ENCODE assay signal across 35 cellular contexts in genomic region chr10:128573936-128574335, GRCh38.
"Had no signal": no experiment of that assay in that cellular context is flagged by ENCODE, and none has a peak within 500 bp of the region (broad histone marks: within the 10 kb centered on the region; RNA-seq: fewer than 3 reads in every experiment).

No MANE protein-coding gene starts in this region.

- H3K36me3 ChIP-seq: adrenal gland, brain microvascular endothelial cell had no signal

- H3K4me3 Mint-ChIP-seq: activated B cell treated with CpG ODN at 0.5 μM for 24 hours; activated CD4-positive, alpha-beta memory T cell treated with anti-CD3 and anti-CD28 coated beads for 36 hours; activated naive CD4-positive, alpha-beta T cell treated with anti-CD3 and anti-CD28 coated beads for 36 hours; activated T-cell treated with anti-CD3 and anti-CD28 coated beads, Interleukin-2, amount 50 U/mL, for 4 hours; activated T-helper 1 cell treated with anti-CD3 and anti-CD28 coated beads, Interleukin-12 subunit alpha, Interleukin-12 subunit beta, Interleukin-2, Interleukin-4 antibody, amounts not matched to agents 30 ng/mL and 10 ng/mL and 1 ng/mL, durations not matched to agents 14 hours and 24 hours and 36 hours had no signal

- H3K36me3 Mint-ChIP-seq: activated CD4-positive, alpha-beta memory T cell treated with anti-CD3 and anti-CD28 coated beads for 36 hours; activated naive CD4-positive, alpha-beta T cell treated with anti-CD3 and anti-CD28 coated beads, Interleukin-2, amount 50 U/mL, for 72 hours had no signal

- H3K4me3 ChIP-seq: adrenal gland, PC-9 had no signal

- H3K9me3 ChIP-seq: adrenal gland had no signal

- H3K4me1 Mint-ChIP-seq: activated B cell treated with CpG ODN at 0.5 μM for 24 hours had no signal

- H3K27ac Mint-ChIP-seq: activated B cell treated with CpG ODN at 0.5 μM for 24 hours; activated CD4-positive, alpha-beta memory T cell treated with anti-CD3 and anti-CD28 coated beads for 36 hours; activated naive CD4-positive, alpha-beta T cell treated with anti-CD3 and anti-CD28 coated beads for 36 hours; activated naive CD4-positive, alpha-beta T cell treated with anti-CD3 and anti-CD28 coated beads, Interleukin-2, amount 50 U/mL, for 72 hours; activated T-helper 1 cell treated with anti-CD3 and anti-CD28 coated beads, Interleukin-12 subunit alpha, Interleukin-12 subunit beta, Interleukin-2, Interleukin-4 antibody, amounts not matched to agents 30 ng/mL and 10 ng/mL and 1 ng/mL, durations not matched to agents 14 hours and 24 hours and 36 hours had no signal

- ATAC-seq: activated naive CD4-positive, alpha-beta T cell treated with anti-CD3 and anti-CD28 coated beads, Interleukin-2, amount 50 U/mL, for 72 hours; activated T-cell treated with anti-CD3 and anti-CD28 coated beads, Interleukin-2, amount 50 U/mL, for 4 hours; Right ventricle myocardium inferior had no signal

- DNase-seq: activated B cell treated with CpG ODN at 0.5 μM for 24 hours; activated CD4-positive, alpha-beta memory T cell treated with anti-CD3 and anti-CD28 coated beads for 36 hours; activated CD4-positive, alpha-beta T cell treated with anti-CD3 and anti-CD28 coated beads for 4 hours; activated CD4-positive, alpha-beta T cell treated with anti-CD3 and anti-CD28 coated beads, Interleukin-2, amount 50 U/mL, for 1 hour; activated CD4-positive, CD25-positive, alpha-beta regulatory T cell treated with anti-CD3 and anti-CD28 coated beads, Interleukin-2, amount 50 U/mL, for 72 hours; activated CD8-positive, alpha-beta memory T cell treated with anti-CD3 and anti-CD28 coated beads, Interleukin-2, amount 50 U/mL, for 4 hours; activated gamma-delta T cell treated with Interleukin-2 at 50 U/mL for 16 hours; activated naive CD4-positive, alpha-beta T cell treated with anti-CD3 and anti-CD28 coated beads for 36 hours; activated T-cell treated with anti-CD3 and anti-CD28 coated beads for 4 hours; activated T-cell treated with anti-CD3 and anti-CD28 coated beads, Interleukin-2, amount 50 U/mL, for 4 hours; adrenal gland; anterior cingulate cortex; brain microvascular endothelial cell; NCI-H1092 treated with DMSO at 0.1 percent for 48 hours; NCI-H1417; NCI-H146; NCI-H187; NCI-H2029 treated with DMSO at 0.1 percent for 48 hours; NCI-H2107; NCI-H2171; NCI-H510A; NCI-H526; NCI-H748 treated with DMSO at 0.1 percent for 48 hours; NK-92 treated with Interleukin-12 subunit alpha and Interleukin-12 subunit beta, amount 100 ng/mL, for 24 hours; PC-9; SIG-M5; SW 1271; T-helper 1 cell; T-helper 2 cell; T-helper 9 cell had no signal

- H3K27me3 ChIP-seq: brain microvascular endothelial cell had no signal

- H3K27me3 Mint-ChIP-seq: activated CD4-positive, alpha-beta memory T cell treated with anti-CD3 and anti-CD28 coated beads for 36 hours had no signal

- H3K4me1 ChIP-seq: adrenal gland had no signal

- H3K9me3 Mint-ChIP-seq: activated B cell treated with CpG ODN at 0.5 μM for 24 hours; activated CD4-positive, alpha-beta memory T cell treated with anti-CD3 and anti-CD28 coated beads for 36 hours; activated naive CD4-positive, alpha-beta T cell treated with anti-CD3 and anti-CD28 coated beads for 36 hours; activated naive CD4-positive, alpha-beta T cell treated with anti-CD3 and anti-CD28 coated beads, Interleukin-2, amount 50 U/mL, for 72 hours; activated T-cell treated with anti-CD3 and anti-CD28 coated beads, Interleukin-2, amount 50 U/mL, for 4 hours; activated T-helper 1 cell treated with anti-CD3 and anti-CD28 coated beads, Interleukin-12 subunit alpha, Interleukin-12 subunit beta, Interleukin-2, Interleukin-4 antibody, amounts not matched to agents 30 ng/mL and 10 ng/mL and 1 ng/mL, durations not matched to agents 14 hours and 24 hours and 36 hours had no signal

- H3K27ac ChIP-seq: adrenal gland, brain microvascular endothelial cell, PC-9, RWPE1, VCaP had no signal
